ENCODE assay signal across 10 cellular contexts in genomic region chr2:23563673-23564617, GRCh38.
DNase-seq lines count a peak whose midpoint lies in the region; ATAC-seq and TF ChIP-seq lines count a peak whose summit lies in the region.
"Had no signal": no experiment of that assay in that cellular context is flagged by ENCODE, and none has a peak within 500 bp of the region (broad histone marks: within the 10 kb centered on the region; RNA-seq: fewer than 3 reads in every experiment).

No MANE protein-coding gene starts in this region.

- H3K36me3 ChIP-seq in smooth muscle cell (ENCODE audit: low read depth) = no peaks in the 10 kb centered on the region
- H3K36me3 ChIP-seq: BLaER1 had no signal

- peaks cover 3% of the 10 kb centered on the region for H3K4me1 ChIP-seq in smooth muscle cell (ENCODE audit: low read depth)
- H3K4me1 ChIP-seq: BLaER1 had no signal

- H3K4me3 Mint-ChIP-seq in nephron progenitor cell = no peak overlapping the region

- H3F3A ChIP-seq in smooth muscle cell (ENCODE audit: low read depth) = peaks cover 3% of the 10 kb centered on the region

- no peaks in the 10 kb centered on the region for H3K27me3 ChIP-seq in smooth muscle cell (ENCODE audit: low read depth)
- H3K27me3 ChIP-seq: BLaER1 had no signal

- 86% methylated on average over 23 of the region's 23 CpGs for WGBS in smooth muscle cell (ENCODE audit: low lambda C conversion rate)

- ATAC-seq in HG02763 (IDR thresholded peaks at IDR 0.05; ENCODE audit: unreplicated experiment) (no peak), HG03045 (IDR thresholded peaks at IDR 0.05; ENCODE audit: unreplicated experiment) (no peak)

- no peak overlapping the region for H3K27ac ChIP-seq in smooth muscle cell (ENCODE audit: low read depth)
- H3K27ac ChIP-seq: BLaER1 had no signal

- DNase-seq in AG08396 (ENCODE audit: low spot score) = peak; percentile 91
- peak; percentile 98 for DNase-seq in RPMI7951 (ENCODE audit: low read depth)
- DNase-seq in fibroblast of the aortic adventitia (ENCODE audit: low read depth) = peak; percentile 75
- peak; percentile 30 for DNase-seq in nephron progenitor cell
- no peak for DNase-seq in smooth muscle cell (lab: John Stamatoyannopoulos, UW; ENCODE audit: unreplicated experiment)
- no peak for DNase-seq in activated CD4-positive, alpha-beta T cell treated with anti-CD3 and anti-CD28 coated beads, Interleukin-2, amount 50 U/mL, for 1 hour
- DNase-seq: small intestine had no signal

- no peaks in the 10 kb centered on the region for H3K79me2 ChIP-seq in smooth muscle cell (ENCODE audit: low read depth)

- no peaks in the 10 kb centered on the region for H3K36me3 Mint-ChIP-seq in nephron progenitor cell (ENCODE audit: low read depth)

- H3K4me1 Mint-ChIP-seq in nephron progenitor cell = peaks cover 60% of the 10 kb centered on the region

- H3K9me3 ChIP-seq in smooth muscle cell (replicated peaks; ENCODE audit: low read depth) = no peaks in the 10 kb centered on the region
- H3K9me3 ChIP-seq: BLaER1 had no signal

- H3K27ac Mint-ChIP-seq in nephron progenitor cell = no peak overlapping the region

- H3K9me3 Mint-ChIP-seq in nephron progenitor cell = no peaks in the 10 kb centered on the region

- H3K27me3 Mint-ChIP-seq in nephron progenitor cell (ENCODE audit: low read depth, poor library complexity) = no peaks in the 10 kb centered on the region

- no peak overlapping the region for H3K4me3 ChIP-seq in fibroblast of the aortic adventitia (ENCODE audit: low read depth, low read length)
- H3K4me3 ChIP-seq in smooth muscle cell = no peak overlapping the region
- H3K4me3 ChIP-seq: BLaER1 had no signal

- TF ChIP-seq CTCF in fibroblast of the aortic adventitia (IDR thresholded peaks at IDR 0.05; ENCODE audit: insufficient read depth, low read length) (no peak), nephron progenitor cell (IDR thresholded peaks at IDR 0.05) (no peak), smooth muscle cell (IDR thresholded peaks at IDR 0.05; ENCODE audit: borderline replicate concordance, insufficient read depth, poor library complexity, severe bottlenecking) (no peak)

- H4K20me1 ChIP-seq in smooth muscle cell (ENCODE audit: low read depth) = peaks cover 42% of the 10 kb centered on the region
- H4K20me1 ChIP-seq: BLaER1 had no signal

- H3K9ac ChIP-seq in smooth muscle cell (ENCODE audit: low read depth) = no peak overlapping the region
- H3K9ac ChIP-seq: BLaER1 had no signal

- H2AFZ ChIP-seq in smooth muscle cell (ENCODE audit: low read depth) = no peak overlapping the region

- no peak overlapping the region for H3K4me2 ChIP-seq in smooth muscle cell
- H3K4me2 ChIP-seq: BLaER1 had no signal

Comparison
In these comparisons a context has a peak if more than half of its experiments do, and no peak if none do; other contexts are left out.
1. DNase-seq: peak in AG08396 (single experiment), RPMI7951 (single experiment), fibroblast of the aortic adventitia (single experiment) and nephron progenitor cell (single experiment); none in smooth muscle cell (single experiment) and activated CD4-positive, alpha-beta T cell treated with anti-CD3 and anti-CD28 coated beads, Interleukin-2, amount 50 U/mL, for 1 hour (single experiment).